Comparison of ENCODE assay signal across 12 cellular contexts in the genomic region with DNA sequence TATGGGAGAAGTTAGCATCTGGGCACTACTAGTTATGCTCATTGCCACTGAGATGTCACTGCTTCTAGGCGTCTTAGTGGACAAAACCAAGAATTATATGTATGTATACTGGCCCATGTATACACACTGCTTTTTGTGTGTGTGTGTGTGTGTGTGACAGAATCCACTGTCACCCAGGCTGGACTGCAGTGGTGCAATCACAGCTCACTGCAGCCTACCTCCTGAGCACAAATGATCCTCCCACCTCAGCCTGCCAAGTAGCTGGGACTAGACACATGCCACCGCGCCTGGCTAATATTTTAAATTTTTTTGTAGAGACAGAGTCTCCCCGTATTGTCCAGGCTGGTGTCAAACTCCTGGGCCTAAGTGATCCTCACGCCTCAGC. TPM values are rescaled to one million over a fixed set of nuclear protein-coding genes. Genes with fewer than 3 reads are reported as not detected.
A peak's percentile ranks its signal among the peaks of the same experiment; 100 is the strongest.
DNase-seq lines count a peak whose midpoint lies in the region; ATAC-seq, FAIRE-seq and TF ChIP-seq lines count a peak whose summit lies in the region.
"Had no signal": no experiment of that assay in that cellular context is flagged by ENCODE, and none has a peak within 500 bp of the region (broad histone marks: within the 10 kb centered on the region; RNA-seq: fewer than 3 reads in every experiment).

No MANE protein-coding gene starts in this region.

- ATAC-seq in Panc1 = peak; percentile 67

- peaks cover 85% of the 10 kb centered on the region for H3K4me1 ChIP-seq in Panc1 (ENCODE audit: control insufficient read depth, insufficient read depth, low read length)
- H3K4me1 ChIP-seq in esophagus (ENCODE audit: control insufficient read depth in 2 of 2, insufficient read depth in 2 of 2, low read length in 1 of 2) = peaks cover 0 to 2% of the 10 kb centered on the region in 2 donors
- peaks cover 4% of the 10 kb centered on the region for H3K4me1 ChIP-seq in mesenchymal stem cell (ENCODE audit: control insufficient read depth, insufficient read depth, low read depth, low read length)
- H3K4me1 ChIP-seq in tibial artery = peaks cover 0 to 54% (median 29%) of the 10 kb centered on the region in 4 donors
- H3K4me1 ChIP-seq in neuronal stem cell (ENCODE audit: control insufficient read depth in 2 of 2, insufficient read depth in 1 of 2, low read depth in 1 of 2, low read length in 2 of 2) = no peaks in the 10 kb centered on the region

- no peak overlapping the region for H3K4me2 ChIP-seq in mesenchymal stem cell (ENCODE audit: low read length, poor library complexity, severe bottlenecking)
- no peak overlapping the region for H3K4me2 ChIP-seq in neuronal stem cell (ENCODE audit: insufficient read depth, low read length, poor library complexity, severe bottlenecking)

- no peaks in the 10 kb centered on the region for H3K9me3 ChIP-seq in Panc1 (ENCODE audit: control insufficient read depth, insufficient read depth, low read depth, low read length)
- H3K9me3 ChIP-seq in esophagus (ENCODE audit: control insufficient read depth in 2 of 2, insufficient read depth in 1 of 2, low read depth in 1 of 2, low read length in 1 of 2) = no peaks in the 10 kb centered on the region
- H3K9me3 ChIP-seq in mesenchymal stem cell (ENCODE audit: control insufficient read depth, low read length) = no peaks in the 10 kb centered on the region
- no peaks in the 10 kb centered on the region for H3K9me3 ChIP-seq in tibial artery
- H3K9me3 ChIP-seq in neuronal stem cell (replicated peaks in 1 of 2; ENCODE audit: control insufficient read depth in 2 of 2, insufficient read depth in 1 of 2, low read depth in 1 of 2, low read length in 2 of 2) = no peaks in the 10 kb centered on the region

- H3K4ac ChIP-seq in mesenchymal stem cell (ENCODE audit: low read depth in 1 of 2, low read length in 2 of 2) (peak overlapping the region in 1 of 2 experiments; percentile 67), neuronal stem cell (ENCODE audit: low read length) (no peak overlapping the region)

- H3K9ac ChIP-seq in mesenchymal stem cell (ENCODE audit: low read length) (peak overlapping the region; percentile 23), neuronal stem cell (ENCODE audit: low read depth, low read length, poor library complexity) (no peak overlapping the region)

- peak overlapping the region; percentile 50 for H4K91ac ChIP-seq in mesenchymal stem cell (ENCODE audit: low read length)
- no peak overlapping the region for H4K91ac ChIP-seq in neuronal stem cell (ENCODE audit: low read depth, low read length, poor library complexity)

- no peak overlapping the region for H2AFZ ChIP-seq in mesenchymal stem cell (ENCODE audit: low read depth, low read length)
- H2AFZ ChIP-seq in neuronal stem cell (ENCODE audit: low read length) = no peak overlapping the region

- BruUV-seq in Panc1 (replicated peaks; lab: Mats Ljungman, UMichigan) = no TSS peak

- H4K8ac ChIP-seq in mesenchymal stem cell (ENCODE audit: low read length) (peak overlapping the region; percentile 64), neuronal stem cell (ENCODE audit: low read depth, low read length) (no peak overlapping the region)

- TF ChIP-seq CTCF in Panc1 (IDR thresholded peaks at IDR 0.05) = no peak
- TF ChIP-seq CTCF in tibial artery (IDR thresholded peaks at IDR 0.05) = no peak
- TF ChIP-seq CTCF in D721Med (IDR thresholded peaks at IDR 0.05; ENCODE audit: insufficient read depth, missing control alignments) = no peak

- H2BK120ac ChIP-seq in mesenchymal stem cell (ENCODE audit: low read depth, low read length) (no peak overlapping the region), neuronal stem cell (ENCODE audit: low read depth, low read length) (no peak overlapping the region)

- no peak overlapping the region for H3K23ac ChIP-seq in mesenchymal stem cell (ENCODE audit: low read length in 2 of 2)
- no peak overlapping the region for H3K23ac ChIP-seq in neuronal stem cell (ENCODE audit: low read depth, low read length, poor library complexity)

- DNase-seq in Panc1 (ENCODE audit: low read depth, low spot score) = no peak
- no peak for DNase-seq in mesenchymal stem cell
- DNase-seq in tibial artery = peak; percentile 75 to 83
- no peak for DNase-seq in stimulated activated CD4-positive, alpha-beta T cell treated with anti-CD3 and anti-CD28 coated beads, Interleukin-4, amount 100 ng/mL, for 4 hours
- DNase-seq in neuronal stem cell (ENCODE audit: low spot score) = no peak
- no peak for DNase-seq in D721Med (ENCODE audit: insufficient read length, low spot score)
- no peak for DNase-seq in NCI-H1092 treated with DMSO at 0.1 percent for 48 hours (lab: John Stamatoyannopoulos, UW)
- DNase-seq: activated naive CD8-positive, alpha-beta T cell treated with anti-CD3 and anti-CD28 coated beads for 36 hours; endodermal cell; NCI-H2107 had no signal

- H3K27me3 ChIP-seq in Panc1 (ENCODE audit: control insufficient read depth, insufficient read depth, low read length) (no peaks in the 10 kb centered on the region), esophagus (ENCODE audit: control insufficient read depth in 1 of 2, insufficient read depth in 2 of 2, low read length in 2 of 2) (no peaks in the 10 kb centered on the region), mesenchymal stem cell (ENCODE audit: control insufficient read depth in 1 of 2, insufficient read depth in 1 of 2, low read length in 2 of 2) (no peaks in the 10 kb centered on the region), tibial artery (no peaks in the 10 kb centered on the region), neuronal stem cell (ENCODE audit: control insufficient read depth in 3 of 3, insufficient read depth in 3 of 3, low read depth in 1 of 3, low read length in 3 of 3) (no peaks in the 10 kb centered on the region)

- H2BK12ac ChIP-seq in mesenchymal stem cell (ENCODE audit: low read length in 2 of 2) (peak overlapping the region; percentile 66 to 88), neuronal stem cell (ENCODE audit: low read length) (no peak overlapping the region)

- H3K36me3 ChIP-seq in Panc1 (ENCODE audit: control insufficient read depth, insufficient read depth, low read length) = no peaks in the 10 kb centered on the region
- no peaks in the 10 kb centered on the region for H3K36me3 ChIP-seq in esophagus (ENCODE audit: control insufficient read depth in 2 of 2, insufficient read depth in 2 of 2, low read length in 1 of 2)
- H3K36me3 ChIP-seq in mesenchymal stem cell (ENCODE audit: control insufficient read depth in 1 of 2, insufficient read depth in 2 of 2, low read depth in 1 of 2, low read length in 2 of 2) = no peaks in the 10 kb centered on the region
- no peaks in the 10 kb centered on the region for H3K36me3 ChIP-seq in tibial artery
- no peaks in the 10 kb centered on the region for H3K36me3 ChIP-seq in neuronal stem cell (replicated peaks in 1 of 2; ENCODE audit: control insufficient read depth in 2 of 2, insufficient read depth in 2 of 2, low read length in 2 of 2)

- H3K4me3 ChIP-seq in Panc1 (ENCODE audit: low read depth in 2 of 2, low read length in 2 of 2) (no peak overlapping the region), esophagus (ENCODE audit: low read depth in 1 of 2, low read length in 2 of 2) (no peak overlapping the region), mesenchymal stem cell (ENCODE audit: insufficient read depth in 1 of 2, low read depth in 1 of 2, low read length in 2 of 2) (peak overlapping the region in 1 of 2 experiments; percentile 10), tibial artery (peak overlapping the region in 1 of 2 donors; percentile 18), neuronal stem cell (ENCODE audit: low read length in 2 of 2) (no peak overlapping the region)

- H2BK15ac ChIP-seq in mesenchymal stem cell (ENCODE audit: low read depth, poor library complexity, severe bottlenecking) (no peak overlapping the region), neuronal stem cell (ENCODE audit: low read length) (no peak overlapping the region)

- in situ Hi-C loops in Panc1 (cut with HindIII; ENCODE audit: low pct_unique_long_range_greater_than_20kb, low sequenced_read_pairs) = no loop called here

- H2AK5ac ChIP-seq in mesenchymal stem cell (ENCODE audit: low read length, severe bottlenecking) (no peak overlapping the region), neuronal stem cell (ENCODE audit: low read depth, low read length) (no peak overlapping the region)

- H3K27ac ChIP-seq in Panc1 (ENCODE audit: low read length) (peak overlapping the region; percentile 73), esophagus (ENCODE audit: low read depth in 2 of 2, low read length in 1 of 2) (peak overlapping the region; percentile 6 to 55), mesenchymal stem cell (ENCODE audit: low read length, poor library complexity, severe bottlenecking) (peak overlapping the region; percentile 38), tibial artery (peak overlapping the region; percentile 54 to 65), neuronal stem cell (replicated peaks; ENCODE audit: low read length) (no peak overlapping the region)

- peak overlapping the region; percentile 14 to 95 for H3K18ac ChIP-seq in mesenchymal stem cell (ENCODE audit: low read depth in 1 of 2, low read length in 2 of 2)
- no peak overlapping the region for H3K18ac ChIP-seq in neuronal stem cell (ENCODE audit: low read length)

- FAIRE-seq in D721Med (lab: Jason Lieb, UNC) = no peak
- FAIRE-seq: islet of Langerhans had no signal

- H3K79me1 ChIP-seq in mesenchymal stem cell (replicated peaks; ENCODE audit: low read length, poor library complexity, severe bottlenecking) (no peaks in the 10 kb centered on the region), neuronal stem cell (ENCODE audit: low read depth, low read length) (no peaks in the 10 kb centered on the region)

- POLR2A ChIA-PET in Panc1 (lab: Charles Lee) = interaction anchor here (0.6 kb wide), 2 partner anchors 34 to 86 kb away, joined by 3 read pairs; no protein-coding TSS in a partner anchor

- WGBS in esophagus, 2 donors = 54 to 61% methylated on average over 5 of the region's 5 CpGs
- WGBS in mesenchymal stem cell = 70% methylated on average over 4 of the region's 5 CpGs
- no CpG with 5 or more reads among the region's 5 CpGs for WGBS in neuronal stem cell (ENCODE audit: extremely low coverage in 2 of 2, insufficient read length in 2 of 2, insufficient replicate concordance in 1 of 2), 2 donors

- intact Hi-C loops in Panc1 (cut with micrococcal nuclease; ENCODE audit: unreplicated experiment) (no loop called here), tibial artery (cut with DNase I; ENCODE audit: low total_unique reads) (no loop called here)

- no peak overlapping the region for H3K14ac ChIP-seq in mesenchymal stem cell (ENCODE audit: low read length in 2 of 2)
- H3K14ac ChIP-seq in neuronal stem cell (ENCODE audit: low read length) = no peak overlapping the region

- CTCF ChIA-PET in Panc1 (lab: Charles Lee) = interaction anchor here (1.4 kb wide), 1 partner anchor 37 kb away, joined by 3 read pairs; no protein-coding TSS in a partner anchor

- H2BK5ac ChIP-seq in mesenchymal stem cell (ENCODE audit: low read depth, low read length, poor library complexity, severe bottlenecking) = no peak overlapping the region
- H2BK5ac ChIP-seq in neuronal stem cell (ENCODE audit: low read length) = no peak overlapping the region

RNA-seq across cellular contexts. Expression of a gene that starts 25.2 kb away (rescaled TPM):
- total RNA-seq in Panc1 (2021; ENCODE audit: unreplicated experiment) = 155 TPM
- polyA plus RNA-seq in Panc1 (2012; ENCODE audit: insufficient read length) = 69.9 TPM
- 10 to 100 TPM; 21.7 to 26.9 TPM for polyA plus RNA-seq in esophagus
- 78.9 TPM for polyA plus RNA-seq in mesenchymal stem cell (2013, experiment 1 of 2)
- 77.4 TPM for polyA plus RNA-seq in mesenchymal stem cell (2013, experiment 2 of 2)
- polyA plus RNA-seq in neuronal stem cell (2013, experiment 1 of 2) = 26.9 TPM
- 26.9 TPM for polyA plus RNA-seq in neuronal stem cell (2013, experiment 2 of 2)

Comparison
In these comparisons a context has a peak if more than half of its experiments do, and no peak if none do; other contexts are left out.
1. DNase-seq: peak in tibial artery (2 of 2); none in Panc1 (single experiment), mesenchymal stem cell (single experiment), stimulated activated CD4-positive, alpha-beta T cell treated with anti-CD3 and anti-CD28 coated beads, Interleukin-4, amount 100 ng/mL, for 4 hours (0 of 2), neuronal stem cell (single experiment), D721Med (single experiment) and NCI-H1092 treated with DMSO at 0.1 percent for 48 hours (single experiment).